25 cellular contexts compared by ENCODE assay signal in genomic region chr4:45484740-45485139, GRCh38.
"Had no signal": no experiment of that assay in that cellular context is flagged by ENCODE, and none has a peak within 500 bp of the region (broad histone marks: within the 10 kb centered on the region; RNA-seq: fewer than 3 reads in every experiment).

No MANE protein-coding gene starts in this region.

- H3K27ac ChIP-seq: left lung, lower lobe of right lung, pancreas, right atrium auricular region, right lobe of liver, tibial nerve, uterus had no signal

- DNase-seq: hippocampal formation; immature natural killer cell; kidney; left colon; left lung; lower lobe of right lung; mammary epithelial cell; mesenchymal stem cell; naive thymus-derived CD8-positive, alpha-beta T cell; nucleus accumbens; pancreas; right lobe of liver; stimulated activated CD4-positive, alpha-beta T cell treated with anti-CD3 and anti-CD28 coated beads, Interleukin-1b, Interleukin-23, amount 100 ng/mL, for 48 hours; stimulated activated CD4-positive, alpha-beta T cell treated with anti-CD3 and anti-CD28 coated beads, Interleukin-2, amount 100 ng/mL, for 48 hours; stimulated activated CD4-positive, alpha-beta T cell treated with anti-CD3 and anti-CD28 coated beads, Interleukin-4, amount 100 ng/mL, for 4 hours; stimulated activated CD8-positive, alpha-beta memory T cell treated with anti-CD3 and anti-CD28 coated beads, Interleukin-4, amount 100 ng/mL, for 48 hours; stimulated activated naive CD4-positive, alpha-beta T cell treated with Interleukin-2 at 50 U/mL for 16 hours; stimulated activated naive CD8-positive, alpha-beta T cell treated with anti-CD3 and anti-CD28 coated beads, Interleukin-15, amount 100 ng/mL, for 72 hours; substantia nigra; uterus had no signal

- ATAC-seq: left colon; left lung; lower lobe of right lung; naive thymus-derived CD8-positive, alpha-beta T cell; pancreas; right lobe of liver; stimulated activated memory B cell treated with anti-CD40 and anti-IgM and Interleukin-4, amounts not matched to agents 10 μg/mL and 1 μg/mL and 100 μg/mL, for 72 hours; stimulated activated naive CD8-positive, alpha-beta T cell treated with anti-CD3 and anti-CD28 coated beads, Interleukin-15, amount 100 ng/mL, for 72 hours had no signal

- H3K4me3 ChIP-seq: left lung, lower lobe of right lung, pancreas, right atrium auricular region, right lobe of liver, smooth muscle cell, tibial nerve, uterus had no signal

- FAIRE-seq: islet of Langerhans had no signal

- H3K9me3 ChIP-seq: left lung, lower lobe of right lung, right atrium auricular region, right lobe of liver, tibial nerve, uterus had no signal

- H3K27me3 ChIP-seq: left lung, pancreas, right atrium auricular region, right lobe of liver, tibial nerve, uterus had no signal

- H3K36me3 ChIP-seq: left lung, lower lobe of right lung, pancreas, right atrium auricular region, right lobe of liver, tibial nerve, uterus had no signal
